ENCODE assay signal across 1 cellular context in genomic region chr9:128818099-128818838, GRCh38.
TF ChIP-seq lines count a peak whose summit lies in the region.

ENDOG (plus strand) TSS chr9:128818500; CDS start chr9:128818685, 185 bp downstream.

TF ChIP-seq in HepG2, 621 proteins besides CTCF, POLR2A, EP300 and RAD21 (continued from another document and continues in another):
- TF ChIP-seq ZBTB40 (IDR thresholded peaks at IDR 0.05) (no peak), ZBTB40 (CRISPR knock-in tag; IDR thresholded peaks at IDR 0.05) (0 out of 2 replicates have a peak, but pooled peaks have one; percentile 14), GFI1 (CRISPR knock-in tag; IDR thresholded peaks at IDR 0.05; ENCODE audit: borderline replicate concordance) (peak; percentile 45; the same call in 1 of the 2 replicates), KDM2A (CRISPR knock-in tag; IDR thresholded peaks at IDR 0.05; ENCODE audit: borderline replicate concordance, low read depth) (peak; percentile 78), ZNF143 (CRISPR knock-in tag; IDR thresholded peaks at IDR 0.05) (no peak), TAF15 (IDR thresholded peaks at IDR 0.05; ENCODE audit: low read depth, low read length, poor library complexity, severe bottlenecking) (peak; percentile 36), POLR2G (IDR thresholded peaks at IDR 0.05; ENCODE audit: low read depth, low read length) (peak; percentile 95), NR1H2 (CRISPR knock-in tag; IDR thresholded peaks at IDR 0.05; ENCODE audit: borderline replicate concordance, low read depth) (no peak), TAF1 (CRISPR knock-in tag; IDR thresholded peaks at IDR 0.05) (peak; percentile 79), MAX (IDR thresholded peaks at IDR 0.05) (peak; percentile 49), BCL6 (CRISPR knock-in tag; IDR thresholded peaks at IDR 0.05) (peak; percentile 54; the same call in 1 of the 2 replicates), TSC22D2 (CRISPR knock-in tag; IDR thresholded peaks at IDR 0.05; ENCODE audit: borderline replicate concordance) (peak; percentile 84; the same call in 1 of the 2 replicates), NPAS2 (CRISPR knock-in tag; IDR thresholded peaks at IDR 0.05; ENCODE audit: borderline replicate concordance) (no peak), REXO4 (CRISPR knock-in tag; IDR thresholded peaks at IDR 0.05; ENCODE audit: borderline replicate concordance) (no peak), ZBTB39 (CRISPR knock-in tag; IDR thresholded peaks at IDR 0.05) (0 out of 2 replicates have a peak, but pooled peaks have one; percentile 67), KDM6A (CRISPR knock-in tag; IDR thresholded peaks at IDR 0.05; ENCODE audit: low read depth) (no peak), PHF8 (CRISPR knock-in tag; IDR thresholded peaks at IDR 0.05) (peak; percentile 85), HMG20A (CRISPR knock-in tag; IDR thresholded peaks at IDR 0.05; ENCODE audit: borderline replicate concordance) (no peak), HDAC6 (IDR thresholded peaks at IDR 0.05; ENCODE audit: low read depth, low read length) (no peak), ZNF761 (CRISPR knock-in tag; conservative IDR thresholded peaks at IDR 0.05) (no peak), NONO (IDR thresholded peaks at IDR 0.05) (no peak), NONO (CRISPR knock-in tag; conservative IDR thresholded peaks at IDR 0.05) (peak; percentile 64), ZNF264 (CRISPR knock-in tag; IDR thresholded peaks at IDR 0.05) (0 out of 2 replicates have a peak, but pooled peaks have one; percentile 20), MXD1 (CRISPR knock-in tag; IDR thresholded peaks at IDR 0.05) (peak; percentile 65), CCAR2 (optimal IDR thresholded peaks at IDR 0.05; ENCODE audit: low read depth, low read length) (no peak), MEF2D (CRISPR knock-in tag; IDR thresholded peaks at IDR 0.05) (peak; percentile 53), ZNF512 (CRISPR knock-in tag; IDR thresholded peaks at IDR 0.05) (no peak), BCLAF1 (IDR thresholded peaks at IDR 0.05) (no peak), HMGXB4 (CRISPR knock-in tag; IDR thresholded peaks at IDR 0.05; ENCODE audit: borderline replicate concordance in 1 of 2, low read depth in 1 of 2) (peak; percentile 7 to 90; a peak in 3 of 4 replicates), NCOA2 (CRISPR knock-in tag; IDR thresholded peaks at IDR 0.05) (0 out of 2 replicates have a peak, but pooled peaks have one; percentile 32), ZSCAN5A (CRISPR knock-in tag; IDR thresholded peaks at IDR 0.05; ENCODE audit: borderline replicate concordance) (peak; percentile 24; the same call in 1 of the 2 replicates), DBP (CRISPR knock-in tag; IDR thresholded peaks at IDR 0.05; ENCODE audit: not compliant biosample characterization) (peak; percentile 51), ZNF224 (CRISPR knock-in tag; IDR thresholded peaks at IDR 0.05) (no peak), HBP1 (CRISPR knock-in tag; IDR thresholded peaks at IDR 0.05; ENCODE audit: low read depth) (no peak; the same call in 1 of the 2 replicates), ZNF674 (CRISPR knock-in tag; IDR thresholded peaks at IDR 0.05; ENCODE audit: low read depth) (no peak), ZFP36 (IDR thresholded peaks at IDR 0.05; ENCODE audit: borderline replicate concordance, low read depth, low read length, partially characterized antibody) (no peak)
